Comparison of ENCODE assay signal across 17 cellular contexts in the genomic region with DNA sequence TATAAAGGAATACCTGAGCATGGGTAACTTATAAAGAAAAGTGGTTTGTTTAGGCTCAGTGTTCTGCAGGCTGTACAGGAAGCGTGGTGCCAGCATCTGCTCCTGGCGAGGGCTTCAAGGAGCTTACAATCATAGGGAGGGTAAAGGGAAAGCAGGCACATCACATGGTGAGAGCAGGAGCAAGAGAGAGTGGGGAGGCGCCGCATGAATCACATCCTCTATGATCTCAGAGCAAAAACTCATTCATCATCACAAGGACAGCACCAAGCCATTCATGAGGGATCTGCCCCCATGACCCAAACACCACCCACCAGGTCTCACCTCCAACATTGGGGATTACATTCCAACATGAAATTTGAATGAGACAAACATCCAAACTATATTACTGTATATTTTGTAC. TPM values are rescaled to one million over a fixed set of nuclear protein-coding genes. Genes with fewer than 3 reads are reported as not detected.
A peak's percentile ranks its signal among the peaks of the same experiment; 100 is the strongest.
DNase-seq lines count a peak whose midpoint lies in the region; ATAC-seq, FAIRE-seq and TF ChIP-seq lines count a peak whose summit lies in the region.
"Had no signal": no experiment of that assay in that cellular context is flagged by ENCODE, and none has a peak within 500 bp of the region (broad histone marks: within the 10 kb centered on the region; RNA-seq: fewer than 3 reads in every experiment).

No MANE protein-coding gene starts in this region.

- TF ChIP-seq CTCF in SK-N-SH (IDR thresholded peaks at IDR 0.05) (no peak), Panc1 (IDR thresholded peaks at IDR 0.05) (no peak), endothelial cell of umbilical vein (IDR thresholded peaks at IDR 0.05; ENCODE audit: extremely low read depth in 1 of 2, insufficient read depth in 1 of 2, low read depth in 1 of 2, low read length in 2 of 2) (no peak)

- in situ Hi-C loops in Panc1 (cut with HindIII; ENCODE audit: low pct_unique_long_range_greater_than_20kb, low sequenced_read_pairs), result no loop called here

- H3K36me3 ChIP-seq in SK-N-SH (replicated peaks in 1 of 2; ENCODE audit: control insufficient read depth in 1 of 2, insufficient read depth in 2 of 2, low read length in 1 of 2) (peaks cover 0 to 14% of the 10 kb centered on the region in 2 experiments), Panc1 (ENCODE audit: control insufficient read depth, insufficient read depth, low read length) (no peaks in the 10 kb centered on the region), endothelial cell of umbilical vein (ENCODE audit: control insufficient read depth in 2 of 2, extremely low read depth in 1 of 2, insufficient read depth in 2 of 2, low read length in 2 of 2) (no peaks in the 10 kb centered on the region)
- H3K36me3 ChIP-seq: transverse colon had no signal

- H2AFZ ChIP-seq in SK-N-SH (ENCODE audit: low read depth) (no peak overlapping the region), endothelial cell of umbilical vein (ENCODE audit: low read depth, low read length) (no peak overlapping the region)

- TF ChIP-seq EP300 in SK-N-SH (IDR thresholded peaks at IDR 0.05; ENCODE audit: borderline replicate concordance in 1 of 2, low read depth in 1 of 2, low read length in 1 of 2), result no peak

- DNase-seq in SK-N-SH (no peak), GM18507 (ENCODE audit: extremely low spot score, insufficient read length, low read depth) (no peak), Panc1 (ENCODE audit: low read depth, low spot score) (no peak), endothelial cell of umbilical vein (ENCODE audit: low read depth, low spot score) (peak; percentile 23), NCI-H510A (lab: John Stamatoyannopoulos, UW) (no peak)
- DNase-seq in stimulated activated naive CD4-positive, alpha-beta T cell (lab: John Stamatoyannopoulos, UW), result no peak
- DNase-seq: 8988T; activated CD8-positive, alpha-beta memory T cell treated with anti-CD3 and anti-CD28 coated beads, Interleukin-2, amount 50 U/mL, for 4 hours; aorta; effector memory CD8-positive, alpha-beta T cell; glutamatergic neuron; NCI-H446 treated with DMSO at 0.1 percent for 48 hours; RPMI8226; transverse colon had no signal

- CTCF ChIA-PET in SK-N-SH (lab: Yijun Ruan, JAX), result no interaction called here
- CTCF ChIA-PET in Panc1 (lab: Charles Lee), result no interaction called here
- CTCF ChIA-PET in endothelial cell of umbilical vein (lab: Charles Lee), result no interaction called here

- POLR2A ChIA-PET in SK-N-SH (lab: Yijun Ruan, JAX), result no interaction called here
- POLR2A ChIA-PET in Panc1 (lab: Charles Lee), result no interaction called here
- POLR2A ChIA-PET in endothelial cell of umbilical vein (lab: Charles Lee), result no interaction called here

- FAIRE-seq in GM18507 (lab: Jason Lieb, UNC) (peak; percentile 38), endothelial cell of umbilical vein (lab: Jason Lieb, UNC) (no peak)

- no peak for TF ChIP-seq POLR2A in endothelial cell of umbilical vein (IDR thresholded peaks at IDR 0.05; ENCODE audit: low read depth, low read length)

- no peaks in the 10 kb centered on the region for H4K20me1 ChIP-seq in SK-N-SH (ENCODE audit: insufficient read depth)
- H4K20me1 ChIP-seq in endothelial cell of umbilical vein (replicated peaks; ENCODE audit: control insufficient read depth, extremely low read depth, insufficient read depth, low read length), result no peaks in the 10 kb centered on the region

- TF ChIP-seq RAD21 in SK-N-SH (IDR thresholded peaks at IDR 0.05; ENCODE audit: low read length), result no peak

- H3K27ac ChIP-seq in SK-N-SH (ENCODE audit: low read depth in 2 of 2, low read length in 1 of 2) (no peak overlapping the region), Panc1 (ENCODE audit: low read length) (no peak overlapping the region), endothelial cell of umbilical vein (ENCODE audit: insufficient read depth, low read depth, low read length) (no peak overlapping the region)
- H3K27ac ChIP-seq: transverse colon had no signal

- BruUV-seq in Panc1 (replicated peaks; lab: Mats Ljungman, UMichigan), result no TSS peak
- BruUV-seq in endothelial cell of umbilical vein (replicated peaks; lab: Mats Ljungman, UMichigan), result no TSS peak

- dilution Hi-C loops in endothelial cell of umbilical vein (cut with MboI; ENCODE audit: extremely low pct_ligation_motif_present, low sequenced_read_pairs), result no loop called here

- H3K79me2 ChIP-seq in SK-N-SH (ENCODE audit: insufficient read depth), result peaks cover 55% of the 10 kb centered on the region
- peaks cover 19% of the 10 kb centered on the region for H3K79me2 ChIP-seq in endothelial cell of umbilical vein (ENCODE audit: control insufficient read depth, insufficient read depth, low read length)

- intact Hi-C loops in Panc1 (cut with micrococcal nuclease; ENCODE audit: unreplicated experiment), result no loop called here
- intact Hi-C loops in endothelial cell of umbilical vein (cut with micrococcal nuclease), result no loop called here

- no peaks in the 10 kb centered on the region for H3F3A ChIP-seq in SK-N-SH (replicated peaks; ENCODE audit: insufficient read depth)

- H3K9me3 ChIP-seq in SK-N-SH (no peaks in the 10 kb centered on the region), Panc1 (ENCODE audit: control insufficient read depth, insufficient read depth, low read depth, low read length) (no peaks in the 10 kb centered on the region; the same call in 1 of the 2 replicates), endothelial cell of umbilical vein (replicated peaks; ENCODE audit: control insufficient read depth, insufficient read depth, low read length) (no peaks in the 10 kb centered on the region)
- H3K9me3 ChIP-seq: HAP-1, transverse colon had no signal

- H3K9me1 ChIP-seq in endothelial cell of umbilical vein (replicated peaks; ENCODE audit: control insufficient read depth, extremely low read depth, insufficient read depth, low read length), result no peaks in the 10 kb centered on the region

- no peak overlapping the region for H3K9ac ChIP-seq in SK-N-SH
- no peak overlapping the region for H3K9ac ChIP-seq in endothelial cell of umbilical vein (replicated peaks; ENCODE audit: extremely low read depth, insufficient read depth, low read length)

- ATAC-seq in SK-N-SH treated with all-trans-retinoic acid at 6 μM for 48 hours (no peak), Panc1 (peak; percentile 86), GM18867 (IDR thresholded peaks at IDR 0.05; ENCODE audit: unreplicated experiment) (no peak)
- ATAC-seq: effector memory CD8-positive, alpha-beta T cell had no signal

- 97% methylated on average over 2 of the region's 4 CpGs for WGBS in SK-N-SH (ENCODE audit: low lambda C conversion rate)

- H3K4me1 ChIP-seq in SK-N-SH (ENCODE audit: control insufficient read depth in 1 of 2, insufficient read depth in 2 of 2, low read depth in 1 of 2, low read length in 1 of 2) (no peaks in the 10 kb centered on the region), Panc1 (ENCODE audit: control insufficient read depth, insufficient read depth, low read length) (peaks cover 2% of the 10 kb centered on the region; the same call in 1 of the 2 replicates), endothelial cell of umbilical vein (ENCODE audit: control insufficient read depth, extremely low read depth, insufficient read depth, low read length) (no peaks in the 10 kb centered on the region)
- H3K4me1 ChIP-seq: HAP-1, transverse colon had no signal

- no peaks in the 10 kb centered on the region for H3K27me3 ChIP-seq in SK-N-SH (ENCODE audit: insufficient read depth)
- H3K27me3 ChIP-seq in Panc1 (ENCODE audit: control insufficient read depth, insufficient read depth, low read length), result no peaks in the 10 kb centered on the region
- no peaks in the 10 kb centered on the region for H3K27me3 ChIP-seq in endothelial cell of umbilical vein (ENCODE audit: control insufficient read depth in 2 of 2, insufficient read depth in 2 of 2, low read length in 2 of 2)
- H3K27me3 ChIP-seq: transverse colon had no signal

- H3K4me2 ChIP-seq in SK-N-SH (no peak overlapping the region), endothelial cell of umbilical vein (ENCODE audit: insufficient read depth, low read length) (no peak overlapping the region)

- no peaks in the 10 kb centered on the region for H3K9me2 ChIP-seq in SK-N-SH

- H3K4me3 ChIP-seq in SK-N-SH (ENCODE audit: low read depth in 2 of 2, low read length in 1 of 2) (no peak overlapping the region), Panc1 (ENCODE audit: low read depth in 2 of 2, low read length in 2 of 2) (no peak overlapping the region), endothelial cell of umbilical vein (replicated peaks in 1 of 3; ENCODE audit: insufficient read depth in 1 of 3, low read depth in 1 of 3, low read length in 3 of 3) (no peak overlapping the region)
- H3K4me3 ChIP-seq: HAP-1, transverse colon had no signal

TF ChIP-seq in endothelial cell of umbilical vein, 7 proteins besides CTCF, POLR2A, EP300 and RAD21 (continues in another document):
- peak; percentile 21 for TF ChIP-seq FOS (IDR thresholded peaks at IDR 0.05; ENCODE audit: borderline replicate concordance, insufficient read depth, low read length)

RNA-seq across cellular contexts. Expression of a gene that starts 32.5 kb away (rescaled TPM):
- polyA plus RNA-seq in SK-N-SH (2012; rRNA removed) (38.2 and 56.8 TPM in 2 replicates), endothelial cell of umbilical vein (61.8 and 65.7 TPM in 2 replicates)
- polyA plus RNA-seq in SK-N-SH (2012; cell fraction: cytosol; rRNA removed), result 29.3 and 38.9 TPM in 2 replicates
- polyA plus RNA-seq in SK-N-SH (2012; cell fraction: nucleus; rRNA removed), result 24.3 and 45.2 TPM in 2 replicates
- total RNA-seq in Panc1 (2021; ENCODE audit: unreplicated experiment) (62.6 TPM), endothelial cell of umbilical vein (36.2 and 36.6 TPM in 2 replicates)
- polyA plus RNA-seq in Panc1 (2012; ENCODE audit: insufficient read length), result 44.1 TPM
- 38.6 and 47.0 TPM in 2 replicates for polyA plus RNA-seq in endothelial cell of umbilical vein (2011; cell fraction: cytosol; rRNA removed)
- polyA plus RNA-seq in endothelial cell of umbilical vein (2011; cell fraction: nucleus; rRNA removed), result 37.8 and 43.7 TPM in 2 replicates
- polyA plus RNA-seq in endothelial cell of umbilical vein (2012), result 29.4 and 36.2 TPM in 2 replicates
- 46.8 and 59.2 TPM in 2 replicates for polyA minus RNA-seq in endothelial cell of umbilical vein
- 12.9 TPM for polyA minus RNA-seq in endothelial cell of umbilical vein (2011; cell fraction: cytosol; rRNA and poly(A)+ RNA removed)
- 58.2 and 69.4 TPM in 2 replicates for polyA minus RNA-seq in endothelial cell of umbilical vein (2011; cell fraction: nucleus; rRNA and poly(A)+ RNA removed)

RNA-seq across cellular contexts. Expression of a gene that starts 32.8 kb away (rescaled TPM):
- polyA plus RNA-seq in SK-N-SH (2012; rRNA removed), result 4.1 and 5.6 TPM in 2 replicates
- 6.1 and 6.2 TPM in 2 replicates for polyA plus RNA-seq in SK-N-SH (2012; cell fraction: cytosol; rRNA removed)
- polyA plus RNA-seq in SK-N-SH (2012; cell fraction: nucleus; rRNA removed), result 1.5 and 3.9 TPM in 2 replicates
- 11.7 TPM for total RNA-seq in Panc1 (2021; ENCODE audit: unreplicated experiment)
- polyA plus RNA-seq in Panc1 (2012; ENCODE audit: insufficient read length), result 2.5 TPM
- total RNA-seq in endothelial cell of umbilical vein, result 6.0 and 7.9 TPM in 2 replicates
- 2.0 and 2.2 TPM in 2 replicates for polyA plus RNA-seq in endothelial cell of umbilical vein
- polyA plus RNA-seq in endothelial cell of umbilical vein (2011; cell fraction: cytosol; rRNA removed), result 3.5 and 3.6 TPM in 2 replicates
- 2.8 and 3.7 TPM in 2 replicates for polyA plus RNA-seq in endothelial cell of umbilical vein (2011; cell fraction: nucleus; rRNA removed)
- 2.1 and 3.9 TPM in 2 replicates for polyA plus RNA-seq in endothelial cell of umbilical vein (2012)
- 3.3 and 3.9 TPM in 2 replicates for polyA minus RNA-seq in endothelial cell of umbilical vein
- 4.3 TPM for polyA minus RNA-seq in endothelial cell of umbilical vein (2011; cell fraction: cytosol; rRNA and poly(A)+ RNA removed)
- 7.7 and 10.1 TPM in 2 replicates for polyA minus RNA-seq in endothelial cell of umbilical vein (2011; cell fraction: nucleus; rRNA and poly(A)+ RNA removed)
